1 cellular context compared by ENCODE assay signal in genomic region chr10:80205478-80206276, GRCh38.
TF ChIP-seq lines count a peak whose summit lies in the region.

Gene ANXA11, minus strand, starts transcription at chr10:80205537. Its CDS starts 32,676 bp downstream, at chr10:80172861.

TF ChIP-seq in H1, 55 proteins besides CTCF, POLR2A, EP300 and RAD21:
- TF ChIP-seq NANOG (IDR thresholded peaks at IDR 0.05; ENCODE audit: insufficient read depth, low read depth, low read length, poor library complexity, severe bottlenecking) (no peak), BRCA1 (IDR thresholded peaks at IDR 0.05; ENCODE audit: low read depth, low read length) (no peak), CEBPB (IDR thresholded peaks at IDR 0.05; ENCODE audit: low read depth, low read length) (no peak), SP4 (IDR thresholded peaks at IDR 0.05; ENCODE audit: low read length) (no peak), KDM1A (IDR thresholded peaks at IDR 0.05; ENCODE audit: borderline replicate concordance, low read length) (0 out of 2 replicates have a peak, but pooled peaks have one; percentile 8), FOSL1 (IDR thresholded peaks at IDR 0.05; ENCODE audit: insufficient read depth, low read depth, low read length) (no peak), SUZ12 (IDR thresholded peaks at IDR 0.05; ENCODE audit: low read length) (0 out of 2 replicates have a peak, but pooled peaks have one; percentile 23), CHD2 (IDR thresholded peaks at IDR 0.05; ENCODE audit: low read length) (peak; percentile 10; the same call in 1 of the 2 replicates), SP2 (IDR thresholded peaks at IDR 0.05; ENCODE audit: low read length) (no peak), SIN3A (conservative IDR thresholded peaks at IDR 0.05 in 1 of 2, IDR thresholded peaks at IDR 0.05 in 1 of 2; ENCODE audit: low read depth in 1 of 2, low read length in 2 of 2) (no peak), YY1 (IDR thresholded peaks at IDR 0.05; ENCODE audit: low read depth, low read length) (no peak), SIX5 (IDR thresholded peaks at IDR 0.05; ENCODE audit: low read depth, low read length) (no peak), CBX5 (IDR thresholded peaks at IDR 0.05; ENCODE audit: low read depth, low read length) (no peak), CHD1 (IDR thresholded peaks at IDR 0.05; ENCODE audit: low read depth, low read length) (no peak), CREB1 (IDR thresholded peaks at IDR 0.05) (no peak), TEAD4 (IDR thresholded peaks at IDR 0.05; ENCODE audit: low read depth, low read length) (no peak), SP1 (IDR thresholded peaks at IDR 0.05; ENCODE audit: low read depth, low read length) (no peak), KDM4A (IDR thresholded peaks at IDR 0.05; ENCODE audit: low read depth, low read length, severe bottlenecking) (no peak), MAFK (IDR thresholded peaks at IDR 0.05; ENCODE audit: low read depth, low read length) (peak; percentile 69), GABPA (IDR thresholded peaks at IDR 0.05; ENCODE audit: borderline replicate concordance, insufficient read depth, low read length) (0 out of 2 replicates have a peak, but pooled peaks have one; percentile 58), POU5F1 (IDR thresholded peaks at IDR 0.05; ENCODE audit: low read depth, low read length) (no peak), BACH1 (IDR thresholded peaks at IDR 0.05; ENCODE audit: low read length) (no peak; the same call in 1 of the 2 replicates), TCF12 (IDR thresholded peaks at IDR 0.05; ENCODE audit: low read depth, low read length) (0 out of 2 replicates have a peak, but pooled peaks have one; percentile 32), HDAC2 (IDR thresholded peaks at IDR 0.05; ENCODE audit: borderline replicate concordance in 1 of 2, low read depth in 2 of 2, low read length in 2 of 2) (no peak), EZH2 (IDR thresholded peaks at IDR 0.05; ENCODE audit: low read depth, low read length, severe bottlenecking) (no peak), GTF2F1 (IDR thresholded peaks at IDR 0.05; ENCODE audit: borderline replicate concordance, low read depth, low read length) (0 out of 2 replicates have a peak, but pooled peaks have one; percentile 34), SIRT6 (IDR thresholded peaks at IDR 0.05; ENCODE audit: low read length) (no peak), KDM5A (IDR thresholded peaks at IDR 0.05; ENCODE audit: low read length) (no peak), BCL11A (IDR thresholded peaks at IDR 0.05; ENCODE audit: low read depth in 2 of 2, low read length in 2 of 2) (no peak), POLR2AphosphoS5 (IDR thresholded peaks at IDR 0.05; ENCODE audit: low read depth, low read length) (no peak), TAF1 (IDR thresholded peaks at IDR 0.05; ENCODE audit: low read depth, low read length) (peak; percentile 73), RXRA (IDR thresholded peaks at IDR 0.05; ENCODE audit: insufficient read depth, low read depth, low read length) (no peak), RFX5 (IDR thresholded peaks at IDR 0.05; ENCODE audit: borderline replicate concordance, low read depth, low read length) (no peak), NRF1 (IDR thresholded peaks at IDR 0.05; ENCODE audit: low read depth, low read length) (no peak), RNF2 (IDR thresholded peaks at IDR 0.05; ENCODE audit: borderline replicate concordance, low read depth, low read length, missing control alignments, poor library complexity, severe bottlenecking) (no peak), JUN (IDR thresholded peaks at IDR 0.05; ENCODE audit: low read depth, low read length) (no peak), CBX8 (IDR thresholded peaks at IDR 0.05; ENCODE audit: borderline replicate concordance, low read depth, low read length) (no peak), EGR1 (IDR thresholded peaks at IDR 0.05; ENCODE audit: borderline replicate concordance, low read depth, low read length) (no peak), CTBP2 (IDR thresholded peaks at IDR 0.05; ENCODE audit: borderline replicate concordance, insufficient read depth, insufficient read length, low read length) (no peak), RBBP5 (IDR thresholded peaks at IDR 0.05; ENCODE audit: borderline replicate concordance, low read depth, low read length) (0 out of 2 replicates have a peak, but pooled peaks have one; percentile 14), TBP (IDR thresholded peaks at IDR 0.05; ENCODE audit: low read depth, low read length) (peak; percentile 67), SAP30 (IDR thresholded peaks at IDR 0.05; ENCODE audit: insufficient read depth, insufficient replicate concordance, low read length) (no peak), HDAC6 (IDR thresholded peaks at IDR 0.05; ENCODE audit: low read depth, low read length) (no peak), ZNF274 (IDR thresholded peaks at IDR 0.05; ENCODE audit: borderline replicate concordance, extremely low read depth, low read length) (no peak), JUND (IDR thresholded peaks at IDR 0.05; ENCODE audit: low read length) (no peak), ASH2L (IDR thresholded peaks at IDR 0.05; ENCODE audit: low read length) (peak; percentile 40), PHF8 (conservative IDR thresholded peaks at IDR 0.05; ENCODE audit: low read depth, low read length) (0 out of 2 replicates have a peak, but pooled peaks have one; percentile 46), TAF7 (optimal IDR thresholded peaks at IDR 0.05; ENCODE audit: borderline replicate concordance, low read depth, low read length) (peak; percentile 44), SRF (IDR thresholded peaks at IDR 0.05; ENCODE audit: low read depth, low read length) (no peak)
- TF ChIP-seq, protein P1, sequence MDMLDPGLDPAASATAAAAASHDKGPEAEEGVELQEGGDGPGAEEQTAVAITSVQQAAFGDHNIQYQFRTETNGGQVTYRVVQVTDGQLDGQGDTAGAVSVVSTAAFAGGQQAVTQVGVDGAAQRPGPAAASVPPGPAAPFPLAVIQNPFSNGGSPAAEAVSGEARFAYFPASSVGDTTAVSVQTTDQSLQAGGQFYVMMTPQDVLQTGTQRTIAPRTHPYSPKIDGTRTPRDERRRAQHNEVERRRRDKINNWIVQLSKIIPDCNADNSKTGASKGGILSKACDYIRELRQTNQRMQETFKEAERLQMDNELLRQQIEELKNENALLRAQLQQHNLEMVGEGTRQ (IDR thresholded peaks at IDR 0.05; ENCODE audit: low read length), result no peak
- TF ChIP-seq, protein P2, sequence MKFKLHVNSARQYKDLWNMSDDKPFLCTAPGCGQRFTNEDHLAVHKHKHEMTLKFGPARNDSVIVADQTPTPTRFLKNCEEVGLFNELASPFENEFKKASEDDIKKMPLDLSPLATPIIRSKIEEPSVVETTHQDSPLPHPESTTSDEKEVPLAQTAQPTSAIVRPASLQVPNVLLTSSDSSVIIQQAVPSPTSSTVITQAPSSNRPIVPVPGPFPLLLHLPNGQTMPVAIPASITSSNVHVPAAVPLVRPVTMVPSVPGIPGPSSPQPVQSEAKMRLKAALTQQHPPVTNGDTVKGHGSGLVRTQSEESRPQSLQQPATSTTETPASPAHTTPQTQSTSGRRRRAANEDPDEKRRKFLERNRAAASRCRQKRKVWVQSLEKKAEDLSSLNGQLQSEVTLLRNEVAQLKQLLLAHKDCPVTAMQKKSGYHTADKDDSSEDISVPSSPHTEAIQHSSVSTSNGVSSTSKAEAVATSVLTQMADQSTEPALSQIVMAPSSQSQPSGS (IDR thresholded peaks at IDR 0.05; ENCODE audit: low read length), result no peak
- TF ChIP-seq, protein P3, sequence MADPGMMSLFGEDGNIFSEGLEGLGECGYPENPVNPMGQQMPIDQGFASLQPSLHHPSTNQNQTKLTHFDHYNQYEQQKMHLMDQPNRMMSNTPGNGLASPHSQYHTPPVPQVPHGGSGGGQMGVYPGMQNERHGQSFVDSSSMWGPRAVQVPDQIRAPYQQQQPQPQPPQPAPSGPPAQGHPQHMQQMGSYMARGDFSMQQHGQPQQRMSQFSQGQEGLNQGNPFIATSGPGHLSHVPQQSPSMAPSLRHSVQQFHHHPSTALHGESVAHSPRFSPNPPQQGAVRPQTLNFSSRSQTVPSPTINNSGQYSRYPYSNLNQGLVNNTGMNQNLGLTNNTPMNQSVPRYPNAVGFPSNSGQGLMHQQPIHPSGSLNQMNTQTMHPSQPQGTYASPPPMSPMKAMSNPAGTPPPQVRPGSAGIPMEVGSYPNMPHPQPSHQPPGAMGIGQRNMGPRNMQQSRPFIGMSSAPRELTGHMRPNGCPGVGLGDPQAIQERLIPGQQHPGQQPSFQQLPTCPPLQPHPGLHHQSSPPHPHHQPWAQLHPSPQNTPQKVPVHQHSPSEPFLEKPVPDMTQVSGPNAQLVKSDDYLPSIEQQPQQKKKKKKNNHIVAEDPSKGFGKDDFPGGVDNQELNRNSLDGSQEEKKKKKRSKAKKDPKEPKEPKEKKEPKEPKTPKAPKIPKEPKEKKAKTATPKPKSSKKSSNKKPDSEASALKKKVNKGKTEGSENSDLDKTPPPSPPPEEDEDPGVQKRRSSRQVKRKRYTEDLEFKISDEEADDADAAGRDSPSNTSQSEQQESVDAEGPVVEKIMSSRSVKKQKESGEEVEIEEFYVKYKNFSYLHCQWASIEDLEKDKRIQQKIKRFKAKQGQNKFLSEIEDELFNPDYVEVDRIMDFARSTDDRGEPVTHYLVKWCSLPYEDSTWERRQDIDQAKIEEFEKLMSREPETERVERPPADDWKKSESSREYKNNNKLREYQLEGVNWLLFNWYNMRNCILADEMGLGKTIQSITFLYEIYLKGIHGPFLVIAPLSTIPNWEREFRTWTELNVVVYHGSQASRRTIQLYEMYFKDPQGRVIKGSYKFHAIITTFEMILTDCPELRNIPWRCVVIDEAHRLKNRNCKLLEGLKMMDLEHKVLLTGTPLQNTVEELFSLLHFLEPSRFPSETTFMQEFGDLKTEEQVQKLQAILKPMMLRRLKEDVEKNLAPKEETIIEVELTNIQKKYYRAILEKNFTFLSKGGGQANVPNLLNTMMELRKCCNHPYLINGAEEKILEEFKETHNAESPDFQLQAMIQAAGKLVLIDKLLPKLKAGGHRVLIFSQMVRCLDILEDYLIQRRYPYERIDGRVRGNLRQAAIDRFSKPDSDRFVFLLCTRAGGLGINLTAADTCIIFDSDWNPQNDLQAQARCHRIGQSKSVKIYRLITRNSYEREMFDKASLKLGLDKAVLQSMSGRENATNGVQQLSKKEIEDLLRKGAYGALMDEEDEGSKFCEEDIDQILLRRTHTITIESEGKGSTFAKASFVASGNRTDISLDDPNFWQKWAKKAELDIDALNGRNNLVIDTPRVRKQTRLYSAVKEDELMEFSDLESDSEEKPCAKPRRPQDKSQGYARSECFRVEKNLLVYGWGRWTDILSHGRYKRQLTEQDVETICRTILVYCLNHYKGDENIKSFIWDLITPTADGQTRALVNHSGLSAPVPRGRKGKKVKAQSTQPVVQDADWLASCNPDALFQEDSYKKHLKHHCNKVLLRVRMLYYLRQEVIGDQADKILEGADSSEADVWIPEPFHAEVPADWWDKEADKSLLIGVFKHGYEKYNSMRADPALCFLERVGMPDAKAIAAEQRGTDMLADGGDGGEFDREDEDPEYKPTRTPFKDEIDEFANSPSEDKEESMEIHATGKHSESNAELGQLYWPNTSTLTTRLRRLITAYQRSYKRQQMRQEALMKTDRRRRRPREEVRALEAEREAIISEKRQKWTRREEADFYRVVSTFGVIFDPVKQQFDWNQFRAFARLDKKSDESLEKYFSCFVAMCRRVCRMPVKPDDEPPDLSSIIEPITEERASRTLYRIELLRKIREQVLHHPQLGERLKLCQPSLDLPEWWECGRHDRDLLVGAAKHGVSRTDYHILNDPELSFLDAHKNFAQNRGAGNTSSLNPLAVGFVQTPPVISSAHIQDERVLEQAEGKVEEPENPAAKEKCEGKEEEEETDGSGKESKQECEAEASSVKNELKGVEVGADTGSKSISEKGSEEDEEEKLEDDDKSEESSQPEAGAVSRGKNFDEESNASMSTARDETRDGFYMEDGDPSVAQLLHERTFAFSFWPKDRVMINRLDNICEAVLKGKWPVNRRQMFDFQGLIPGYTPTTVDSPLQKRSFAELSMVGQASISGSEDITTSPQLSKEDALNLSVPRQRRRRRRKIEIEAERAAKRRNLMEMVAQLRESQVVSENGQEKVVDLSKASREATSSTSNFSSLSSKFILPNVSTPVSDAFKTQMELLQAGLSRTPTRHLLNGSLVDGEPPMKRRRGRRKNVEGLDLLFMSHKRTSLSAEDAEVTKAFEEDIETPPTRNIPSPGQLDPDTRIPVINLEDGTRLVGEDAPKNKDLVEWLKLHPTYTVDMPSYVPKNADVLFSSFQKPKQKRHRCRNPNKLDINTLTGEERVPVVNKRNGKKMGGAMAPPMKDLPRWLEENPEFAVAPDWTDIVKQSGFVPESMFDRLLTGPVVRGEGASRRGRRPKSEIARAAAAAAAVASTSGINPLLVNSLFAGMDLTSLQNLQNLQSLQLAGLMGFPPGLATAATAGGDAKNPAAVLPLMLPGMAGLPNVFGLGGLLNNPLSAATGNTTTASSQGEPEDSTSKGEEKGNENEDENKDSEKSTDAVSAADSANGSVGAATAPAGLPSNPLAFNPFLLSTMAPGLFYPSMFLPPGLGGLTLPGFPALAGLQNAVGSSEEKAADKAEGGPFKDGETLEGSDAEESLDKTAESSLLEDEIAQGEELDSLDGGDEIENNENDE (IDR thresholded peaks at IDR 0.05; ENCODE audit: insufficient replicate concordance, low read length), result no peak
- TF ChIP-seq, protein P4, sequence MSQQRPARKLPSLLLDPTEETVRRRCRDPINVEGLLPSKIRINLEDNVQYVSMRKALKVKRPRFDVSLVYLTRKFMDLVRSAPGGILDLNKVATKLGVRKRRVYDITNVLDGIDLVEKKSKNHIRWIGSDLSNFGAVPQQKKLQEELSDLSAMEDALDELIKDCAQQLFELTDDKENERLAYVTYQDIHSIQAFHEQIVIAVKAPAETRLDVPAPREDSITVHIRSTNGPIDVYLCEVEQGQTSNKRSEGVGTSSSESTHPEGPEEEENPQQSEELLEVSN (IDR thresholded peaks at IDR 0.05), result no peak
- TF ChIP-seq, protein P5, sequence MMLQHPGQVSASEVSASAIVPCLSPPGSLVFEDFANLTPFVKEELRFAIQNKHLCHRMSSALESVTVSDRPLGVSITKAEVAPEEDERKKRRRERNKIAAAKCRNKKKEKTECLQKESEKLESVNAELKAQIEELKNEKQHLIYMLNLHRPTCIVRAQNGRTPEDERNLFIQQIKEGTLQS (IDR thresholded peaks at IDR 0.05; ENCODE audit: insufficient read depth, low read depth, low read length), result no peak
- TF ChIP-seq, protein P6, sequence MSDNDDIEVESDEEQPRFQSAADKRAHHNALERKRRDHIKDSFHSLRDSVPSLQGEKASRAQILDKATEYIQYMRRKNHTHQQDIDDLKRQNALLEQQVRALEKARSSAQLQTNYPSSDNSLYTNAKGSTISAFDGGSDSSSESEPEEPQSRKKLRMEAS (IDR thresholded peaks at IDR 0.05), result peak; percentile 14
